ENCODE assay signal across 1 cellular context in the genomic region with DNA sequence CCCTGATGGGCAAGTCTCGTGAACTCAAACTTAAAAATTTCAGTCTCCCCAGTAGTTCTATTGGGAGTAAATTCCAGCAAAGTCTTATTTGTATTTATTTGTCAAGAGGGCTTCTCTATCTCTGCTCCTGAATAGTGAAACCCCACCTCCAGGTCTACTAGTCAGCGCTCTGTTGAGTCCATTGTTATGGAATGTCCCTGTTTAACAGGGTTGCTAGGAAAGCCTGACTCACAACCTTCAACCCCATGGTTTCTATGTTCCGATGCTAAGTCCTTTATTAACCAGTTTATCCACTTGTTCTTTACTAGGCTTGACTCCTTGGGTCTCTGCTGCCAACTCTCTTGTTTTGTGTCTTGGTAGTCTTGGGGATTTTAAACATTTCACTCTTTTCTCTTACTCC.
TF ChIP-seq lines count a peak whose summit lies in the region.

No MANE protein-coding gene starts in this region.

TF ChIP-seq in WTC11, 78 proteins besides CTCF, POLR2A, EP300 and RAD21 (continued from another document):
- TF ChIP-seq, protein P1, sequence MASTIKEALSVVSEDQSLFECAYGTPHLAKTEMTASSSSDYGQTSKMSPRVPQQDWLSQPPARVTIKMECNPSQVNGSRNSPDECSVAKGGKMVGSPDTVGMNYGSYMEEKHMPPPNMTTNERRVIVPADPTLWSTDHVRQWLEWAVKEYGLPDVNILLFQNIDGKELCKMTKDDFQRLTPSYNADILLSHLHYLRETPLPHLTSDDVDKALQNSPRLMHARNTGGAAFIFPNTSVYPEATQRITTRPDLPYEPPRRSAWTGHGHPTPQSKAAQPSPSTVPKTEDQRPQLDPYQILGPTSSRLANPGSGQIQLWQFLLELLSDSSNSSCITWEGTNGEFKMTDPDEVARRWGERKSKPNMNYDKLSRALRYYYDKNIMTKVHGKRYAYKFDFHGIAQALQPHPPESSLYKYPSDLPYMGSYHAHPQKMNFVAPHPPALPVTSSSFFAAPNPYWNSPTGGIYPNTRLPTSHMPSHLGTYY (CRISPR knock-in tag; IDR thresholded peaks at IDR 0.05): no peak
- TF ChIP-seq, protein P2, sequence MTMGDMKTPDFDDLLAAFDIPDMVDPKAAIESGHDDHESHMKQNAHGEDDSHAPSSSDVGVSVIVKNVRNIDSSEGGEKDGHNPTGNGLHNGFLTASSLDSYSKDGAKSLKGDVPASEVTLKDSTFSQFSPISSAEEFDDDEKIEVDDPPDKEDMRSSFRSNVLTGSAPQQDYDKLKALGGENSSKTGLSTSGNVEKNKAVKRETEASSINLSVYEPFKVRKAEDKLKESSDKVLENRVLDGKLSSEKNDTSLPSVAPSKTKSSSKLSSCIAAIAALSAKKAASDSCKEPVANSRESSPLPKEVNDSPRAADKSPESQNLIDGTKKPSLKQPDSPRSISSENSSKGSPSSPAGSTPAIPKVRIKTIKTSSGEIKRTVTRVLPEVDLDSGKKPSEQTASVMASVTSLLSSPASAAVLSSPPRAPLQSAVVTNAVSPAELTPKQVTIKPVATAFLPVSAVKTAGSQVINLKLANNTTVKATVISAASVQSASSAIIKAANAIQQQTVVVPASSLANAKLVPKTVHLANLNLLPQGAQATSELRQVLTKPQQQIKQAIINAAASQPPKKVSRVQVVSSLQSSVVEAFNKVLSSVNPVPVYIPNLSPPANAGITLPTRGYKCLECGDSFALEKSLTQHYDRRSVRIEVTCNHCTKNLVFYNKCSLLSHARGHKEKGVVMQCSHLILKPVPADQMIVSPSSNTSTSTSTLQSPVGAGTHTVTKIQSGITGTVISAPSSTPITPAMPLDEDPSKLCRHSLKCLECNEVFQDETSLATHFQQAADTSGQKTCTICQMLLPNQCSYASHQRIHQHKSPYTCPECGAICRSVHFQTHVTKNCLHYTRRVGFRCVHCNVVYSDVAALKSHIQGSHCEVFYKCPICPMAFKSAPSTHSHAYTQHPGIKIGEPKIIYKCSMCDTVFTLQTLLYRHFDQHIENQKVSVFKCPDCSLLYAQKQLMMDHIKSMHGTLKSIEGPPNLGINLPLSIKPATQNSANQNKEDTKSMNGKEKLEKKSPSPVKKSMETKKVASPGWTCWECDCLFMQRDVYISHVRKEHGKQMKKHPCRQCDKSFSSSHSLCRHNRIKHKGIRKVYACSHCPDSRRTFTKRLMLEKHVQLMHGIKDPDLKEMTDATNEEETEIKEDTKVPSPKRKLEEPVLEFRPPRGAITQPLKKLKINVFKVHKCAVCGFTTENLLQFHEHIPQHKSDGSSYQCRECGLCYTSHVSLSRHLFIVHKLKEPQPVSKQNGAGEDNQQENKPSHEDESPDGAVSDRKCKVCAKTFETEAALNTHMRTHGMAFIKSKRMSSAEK (CRISPR knock-in tag; IDR thresholded peaks at IDR 0.05; ENCODE audit: borderline replicate concordance): no peak
- TF ChIP-seq, protein P3, sequence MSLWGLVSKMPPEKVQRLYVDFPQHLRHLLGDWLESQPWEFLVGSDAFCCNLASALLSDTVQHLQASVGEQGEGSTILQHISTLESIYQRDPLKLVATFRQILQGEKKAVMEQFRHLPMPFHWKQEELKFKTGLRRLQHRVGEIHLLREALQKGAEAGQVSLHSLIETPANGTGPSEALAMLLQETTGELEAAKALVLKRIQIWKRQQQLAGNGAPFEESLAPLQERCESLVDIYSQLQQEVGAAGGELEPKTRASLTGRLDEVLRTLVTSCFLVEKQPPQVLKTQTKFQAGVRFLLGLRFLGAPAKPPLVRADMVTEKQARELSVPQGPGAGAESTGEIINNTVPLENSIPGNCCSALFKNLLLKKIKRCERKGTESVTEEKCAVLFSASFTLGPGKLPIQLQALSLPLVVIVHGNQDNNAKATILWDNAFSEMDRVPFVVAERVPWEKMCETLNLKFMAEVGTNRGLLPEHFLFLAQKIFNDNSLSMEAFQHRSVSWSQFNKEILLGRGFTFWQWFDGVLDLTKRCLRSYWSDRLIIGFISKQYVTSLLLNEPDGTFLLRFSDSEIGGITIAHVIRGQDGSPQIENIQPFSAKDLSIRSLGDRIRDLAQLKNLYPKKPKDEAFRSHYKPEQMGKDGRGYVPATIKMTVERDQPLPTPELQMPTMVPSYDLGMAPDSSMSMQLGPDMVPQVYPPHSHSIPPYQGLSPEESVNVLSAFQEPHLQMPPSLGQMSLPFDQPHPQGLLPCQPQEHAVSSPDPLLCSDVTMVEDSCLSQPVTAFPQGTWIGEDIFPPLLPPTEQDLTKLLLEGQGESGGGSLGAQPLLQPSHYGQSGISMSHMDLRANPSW (CRISPR knock-in tag; conservative IDR thresholded peaks at IDR 0.05; ENCODE audit: low read depth): no peak
- TF ChIP-seq GTF2I (CRISPR knock-in tag; conservative IDR thresholded peaks at IDR 0.05) (no peak), FOXK1 (CRISPR knock-in tag; IDR thresholded peaks at IDR 0.05) (no peak)
